17 cellular contexts compared by ENCODE assay signal in the genomic region with DNA sequence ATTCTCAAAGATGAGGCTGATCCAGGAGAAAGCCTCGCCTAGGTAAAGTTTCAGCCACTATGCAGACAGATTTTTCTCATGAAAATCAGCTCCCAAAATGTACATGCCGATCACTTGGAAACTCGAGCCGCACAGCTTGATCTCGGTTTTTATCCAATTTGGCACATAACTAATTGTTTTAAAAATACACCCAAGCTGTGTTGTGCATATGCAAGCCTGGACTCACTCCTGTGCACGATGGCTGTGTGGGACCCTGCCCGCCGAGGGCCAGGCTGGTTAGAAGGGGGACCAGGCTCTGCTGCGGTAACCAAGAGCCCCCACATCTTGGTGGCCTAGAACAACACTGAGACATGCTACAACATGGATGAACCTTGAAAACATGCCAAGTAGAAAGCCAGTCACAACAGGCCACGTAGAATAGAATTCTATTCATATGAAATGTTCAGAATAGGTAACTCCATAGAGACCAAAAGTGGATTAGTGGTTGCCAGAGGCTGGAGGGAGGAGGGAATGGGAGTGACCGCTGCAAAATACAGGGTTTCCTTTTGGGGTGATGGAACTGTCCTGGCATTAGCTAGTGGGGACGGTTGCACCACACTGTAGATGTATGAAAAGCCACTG.
"Had no signal": no experiment of that assay in that cellular context is flagged by ENCODE, and none has a peak within 500 bp of the region (broad histone marks: within the 10 kb centered on the region; RNA-seq: fewer than 3 reads in every experiment).

No MANE protein-coding gene starts in this region.

- FAIRE-seq: urothelium cell line had no signal

- H3K27ac ChIP-seq: hepatocyte, neutrophil, right atrium auricular region, sigmoid colon, skin epidermis, thyroid gland had no signal

- H3K79me2 ChIP-seq: hepatocyte had no signal

- H3K4me3 ChIP-seq: hepatocyte, right atrium auricular region, sigmoid colon, skin epidermis, thyroid gland had no signal

- H3K36me3 ChIP-seq: neutrophil, right atrium auricular region, sigmoid colon, thyroid gland had no signal

- H2AFZ ChIP-seq: hepatocyte had no signal

- ATAC-seq: left colon; stimulated activated naive B cell treated with anti-CD40 and anti-IgM and Interleukin-4, amounts not matched to agents 10 μg/mL and 1 μg/mL and 100 μg/mL, for 72 hours; stimulated activated naive CD8-positive, alpha-beta T cell treated with anti-CD3 and anti-CD28 coated beads, Interleukin-15, amount 100 ng/mL, for 72 hours had no signal

- DNase-seq: erythroblast; foreskin melanocyte; head of caudate nucleus; left colon; mesendoderm; naive B cell; sigmoid colon; stimulated activated CD4-positive, alpha-beta T cell treated with anti-CD3 and anti-CD28 coated beads, Interleukin-2, amount 100 ng/mL, for 24 hours; stimulated activated CD4-positive, alpha-beta T cell treated with anti-CD3 and anti-CD28 coated beads, Interleukin-4, amount 100 ng/mL, for 4 hours; stimulated activated naive B cell treated with anti-CD40 and anti-IgM and Interleukin-4, amounts not matched to agents 10 μg/mL and 1 μg/mL and 100 μg/mL, for 72 hours; stimulated activated naive CD8-positive, alpha-beta T cell treated with anti-CD3 and anti-CD28 coated beads, Interleukin-15, amount 100 ng/mL, for 72 hours; thyroid gland had no signal

- H3K4me2 ChIP-seq: hepatocyte had no signal

- H3K9me3 ChIP-seq: neutrophil, thyroid gland had no signal

- H3K27me3 ChIP-seq: hepatocyte, right atrium auricular region, thyroid gland had no signal

- H3K4me1 ChIP-seq: right atrium auricular region, sigmoid colon, thyroid gland had no signal
